In the genomic region with DNA sequence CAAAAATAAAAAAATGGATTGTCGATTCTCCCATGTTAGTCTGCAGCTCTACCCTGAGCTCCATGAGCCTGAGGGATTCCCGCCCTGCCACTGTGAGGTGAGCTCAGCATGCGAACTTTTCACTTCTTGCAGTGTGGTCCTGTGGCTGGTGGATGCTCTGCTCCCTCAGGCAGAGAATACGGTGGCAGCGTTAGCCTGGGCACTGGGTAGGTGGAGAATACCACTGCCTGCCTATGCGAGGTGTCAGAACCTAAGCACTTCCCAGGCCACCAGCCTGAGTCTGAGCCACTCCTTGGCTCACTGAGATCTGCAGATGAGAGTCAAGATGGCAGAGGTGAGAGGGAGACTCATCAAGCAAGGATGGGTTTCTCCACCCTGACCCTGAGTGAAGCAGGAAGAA, we compare ENCODE assay signal across 1 cellular context.
TF ChIP-seq lines count a peak whose summit lies in the region.

No MANE protein-coding gene starts in this region.

TF ChIP-seq in H1, 55 proteins besides CTCF, POLR2A, EP300 and RAD21 (continued from another document):
- TF ChIP-seq HDAC2 (IDR thresholded peaks at IDR 0.05; ENCODE audit: borderline replicate concordance in 1 of 2, low read depth in 2 of 2, low read length in 2 of 2) (no peak), SP2 (IDR thresholded peaks at IDR 0.05; ENCODE audit: low read length) (no peak), NRF1 (IDR thresholded peaks at IDR 0.05; ENCODE audit: low read depth, low read length) (no peak), CBX5 (IDR thresholded peaks at IDR 0.05; ENCODE audit: low read depth, low read length) (no peak), BACH1 (IDR thresholded peaks at IDR 0.05; ENCODE audit: low read length) (no peak), SIX5 (IDR thresholded peaks at IDR 0.05; ENCODE audit: low read depth, low read length) (no peak)
